ENCODE assay signal across 21 cellular contexts in genomic region chr6:90227165-90227564, GRCh38.
A peak's percentile ranks its signal among the peaks of the same experiment; 100 is the strongest.
DNase-seq lines count a peak whose midpoint lies in the region; ATAC-seq and TF ChIP-seq lines count a peak whose summit lies in the region.
"Had no signal": no experiment of that assay in that cellular context is flagged by ENCODE, and none has a peak within 500 bp of the region (broad histone marks: within the 10 kb centered on the region; RNA-seq: fewer than 3 reads in every experiment).

No MANE protein-coding gene starts in this region.

- H4K20me1 ChIP-seq in hepatocyte (ENCODE audit: insufficient read depth, poor library complexity, severe bottlenecking), result no peaks in the 10 kb centered on the region
- no peaks in the 10 kb centered on the region for H4K20me1 ChIP-seq in smooth muscle cell (ENCODE audit: low read depth)

- H3K27ac ChIP-seq in hepatocyte, result peak overlapping the region; percentile 71
- peak overlapping the region; percentile 75 for H3K27ac ChIP-seq in smooth muscle cell (ENCODE audit: low read depth)
- H3K27ac ChIP-seq in vagina, result no peak overlapping the region
- H3K27ac ChIP-seq: prostate gland, testis had no signal

- POLR2A ChIA-PET in activated CD4-positive, alpha-beta T cell treated with anti-CD3 and anti-CD28 coated beads, Interleukin-2, amount 10 ng/mL, durations not matched to agents 7 days and 5 days (lab: Charles Lee), result no interaction called here
- POLR2A ChIA-PET in activated naive CD8-positive, alpha-beta T cell treated with anti-CD3 and anti-CD28 coated beads, Interleukin-2, amount 10 ng/mL, durations not matched to agents 7 days and 5 days (lab: Charles Lee), result interaction anchor here (0.9 to 1.1 kb wide), 2 partner anchors 8 to 27 kb away, joined by 3 to 5 read pairs; no protein-coding TSS in a partner anchor

- H3K4me3 ChIP-seq in hepatocyte (no peak overlapping the region), smooth muscle cell (no peak overlapping the region), vagina (no peak overlapping the region)
- H3K4me3 ChIP-seq: mucosa of descending colon, prostate gland, testis had no signal

- peak overlapping the region; percentile 41 for H3K9ac ChIP-seq in smooth muscle cell (ENCODE audit: low read depth)

- H3K36me3 ChIP-seq in hepatocyte (replicated peaks; ENCODE audit: insufficient read depth, low read depth) (no peaks in the 10 kb centered on the region), smooth muscle cell (ENCODE audit: low read depth) (no peaks in the 10 kb centered on the region), vagina (no peaks in the 10 kb centered on the region)
- H3K36me3 ChIP-seq: prostate gland had no signal

- CTCF ChIA-PET in activated CD4-positive, alpha-beta T cell treated with anti-CD3 and anti-CD28 coated beads, Interleukin-2, amount 10 ng/mL, durations not matched to agents 7 days and 5 days (lab: Charles Lee), result interaction anchor here (1.2 to 1.8 kb wide), 2 partner anchors 9 to 43 kb away, joined by 3 to 6 read pairs; no protein-coding TSS in a partner anchor

- no peak for TF ChIP-seq POLR2A in vagina (IDR thresholded peaks at IDR 0.05)

- peaks cover 74% of the 10 kb centered on the region for H3K4me1 Mint-ChIP-seq in activated CD4-positive, alpha-beta T cell treated with anti-CD3 and anti-CD28 coated beads, Interleukin-2, amount 10 ng/mL, durations not matched to agents 7 days and 5 days
- H3K4me1 Mint-ChIP-seq in activated naive CD8-positive, alpha-beta T cell treated with anti-CD3 and anti-CD28 coated beads, Interleukin-2, amount 10 ng/mL, durations not matched to agents 7 days and 5 days, result peaks cover 67% of the 10 kb centered on the region
- H3K4me1 Mint-ChIP-seq in stimulated activated effector memory CD8-positive, alpha-beta T cell treated with anti-CD3 and anti-CD28 coated beads, Interleukin-12 subunit alpha, Interleukin-12 subunit beta, amount 100 ng/mL, for 72 hours, result peaks cover 35% of the 10 kb centered on the region

- peaks cover 78% of the 10 kb centered on the region for H3K36me3 Mint-ChIP-seq in activated CD4-positive, alpha-beta T cell treated with anti-CD3 and anti-CD28 coated beads, Interleukin-2, amount 10 ng/mL, durations not matched to agents 7 days and 5 days (ENCODE audit: low read depth)
- peaks cover 55% of the 10 kb centered on the region for H3K36me3 Mint-ChIP-seq in activated naive CD8-positive, alpha-beta T cell treated with anti-CD3 and anti-CD28 coated beads, Interleukin-2, amount 10 ng/mL, durations not matched to agents 7 days and 5 days
- no peaks in the 10 kb centered on the region for H3K36me3 Mint-ChIP-seq in stimulated activated effector memory CD8-positive, alpha-beta T cell treated with anti-CD3 and anti-CD28 coated beads, Interleukin-12 subunit alpha, Interleukin-12 subunit beta, amount 100 ng/mL, for 72 hours

- H2AFZ ChIP-seq in hepatocyte (no peak overlapping the region), smooth muscle cell (ENCODE audit: low read depth) (no peak overlapping the region)

- H3K79me2 ChIP-seq in hepatocyte (no peaks in the 10 kb centered on the region), smooth muscle cell (ENCODE audit: low read depth) (no peaks in the 10 kb centered on the region)

- WGBS in hepatocyte (ENCODE audit: low lambda C conversion rate, missing lambda C conversion rate), result 58% methylated on average over 6 of the region's 6 CpGs
- WGBS in smooth muscle cell (ENCODE audit: low lambda C conversion rate), result 34% methylated on average over 6 of the region's 6 CpGs

- H3F3A ChIP-seq in smooth muscle cell (ENCODE audit: low read depth), result peaks cover 11% of the 10 kb centered on the region

- no peak for TF ChIP-seq CTCF in hepatocyte (IDR thresholded peaks at IDR 0.05; ENCODE audit: poor library complexity)
- no peak for TF ChIP-seq CTCF in smooth muscle cell (IDR thresholded peaks at IDR 0.05; ENCODE audit: borderline replicate concordance, insufficient read depth, poor library complexity, severe bottlenecking)
- no peak for TF ChIP-seq CTCF in vagina (IDR thresholded peaks at IDR 0.05)

- no peak overlapping the region for H3K4me3 Mint-ChIP-seq in activated CD4-positive, alpha-beta T cell treated with anti-CD3 and anti-CD28 coated beads, Interleukin-2, amount 10 ng/mL, durations not matched to agents 7 days and 5 days
- H3K4me3 Mint-ChIP-seq in activated naive CD8-positive, alpha-beta T cell treated with anti-CD3 and anti-CD28 coated beads, Interleukin-2, amount 10 ng/mL, durations not matched to agents 7 days and 5 days, result peak overlapping the region; percentile 47
- no peak overlapping the region for H3K4me3 Mint-ChIP-seq in stimulated activated effector memory CD8-positive, alpha-beta T cell treated with anti-CD3 and anti-CD28 coated beads, Interleukin-12 subunit alpha, Interleukin-12 subunit beta, amount 100 ng/mL, for 72 hours
- H3K4me3 Mint-ChIP-seq: activated CD4-positive, alpha-beta T cell treated with anti-CD3 and anti-CD28 coated beads, Interleukin-2, amount 10 ng/mL, durations not matched to agents 24 days and 14 days; activated T-helper 1 cell treated with anti-CD3 and anti-CD28 coated beads, Interleukin-12 subunit alpha, Interleukin-12 subunit beta, Interleukin-2, Interleukin-4 antibody, amounts not matched to agents 30 ng/mL and 10 ng/mL and 1 ng/mL, durations not matched to agents 14 hours and 24 hours and 36 hours; dendritic cell treated with granulocyte-macrophage colony-stimulating factor and Interleukin-4, amounts not matched to agents 40 ng/mL and 50 ng/mL, for 4 days had no signal

- H3K9me2 ChIP-seq in hepatocyte (replicated peaks; ENCODE audit: insufficient read depth), result no peaks in the 10 kb centered on the region

- no peak for ATAC-seq in activated naive CD8-positive, alpha-beta T cell treated with anti-CD3 and anti-CD28 coated beads, Interleukin-2, amount 10 ng/mL, durations not matched to agents 7 days and 5 days (ENCODE audit: low read depth)
- ATAC-seq in stimulated activated effector memory CD8-positive, alpha-beta T cell treated with anti-CD3 and anti-CD28 coated beads, Interleukin-12 subunit alpha, Interleukin-12 subunit beta, amount 100 ng/mL, for 72 hours, result no peak
- ATAC-seq: esophagus mucosa, mucosa of descending colon had no signal

- H3K27me3 ChIP-seq in hepatocyte, result no peaks in the 10 kb centered on the region
- H3K27me3 ChIP-seq in smooth muscle cell (ENCODE audit: low read depth), result no peaks in the 10 kb centered on the region
- no peaks in the 10 kb centered on the region for H3K27me3 ChIP-seq in vagina
- H3K27me3 ChIP-seq: testis had no signal

- H3K4me2 ChIP-seq in hepatocyte, result peak overlapping the region; percentile 15
- peak overlapping the region; percentile 44 for H3K4me2 ChIP-seq in smooth muscle cell

- H3K4me1 ChIP-seq in hepatocyte (ENCODE audit: insufficient read depth), result peaks cover 7% of the 10 kb centered on the region
- H3K4me1 ChIP-seq in smooth muscle cell (ENCODE audit: low read depth), result peaks cover 21% of the 10 kb centered on the region
- H3K4me1 ChIP-seq in vagina, result no peaks in the 10 kb centered on the region
- H3K4me1 ChIP-seq: prostate gland, testis had no signal

- intact Hi-C loops in vagina (cut with DNase I), result no loop called here

- no peaks in the 10 kb centered on the region for H3K27me3 Mint-ChIP-seq in activated CD4-positive, alpha-beta T cell treated with anti-CD3 and anti-CD28 coated beads, Interleukin-2, amount 10 ng/mL, durations not matched to agents 7 days and 5 days
- H3K27me3 Mint-ChIP-seq in activated naive CD8-positive, alpha-beta T cell treated with anti-CD3 and anti-CD28 coated beads, Interleukin-2, amount 10 ng/mL, durations not matched to agents 7 days and 5 days, result no peaks in the 10 kb centered on the region
- H3K27me3 Mint-ChIP-seq: activated CD4-positive, alpha-beta T cell treated with anti-CD3 and anti-CD28 coated beads, Interleukin-2, amount 10 ng/mL, durations not matched to agents 24 days and 14 days; dendritic cell treated with granulocyte-macrophage colony-stimulating factor and Interleukin-4, amounts not matched to agents 40 ng/mL and 50 ng/mL, for 4 days had no signal

- H3K9me3 Mint-ChIP-seq in activated CD4-positive, alpha-beta T cell treated with anti-CD3 and anti-CD28 coated beads, Interleukin-2, amount 10 ng/mL, durations not matched to agents 7 days and 5 days, result peaks cover 33% of the 10 kb centered on the region
- peaks cover 13% of the 10 kb centered on the region for H3K9me3 Mint-ChIP-seq in activated naive CD8-positive, alpha-beta T cell treated with anti-CD3 and anti-CD28 coated beads, Interleukin-2, amount 10 ng/mL, durations not matched to agents 7 days and 5 days
- peaks cover 8% of the 10 kb centered on the region for H3K9me3 Mint-ChIP-seq in stimulated activated effector memory CD8-positive, alpha-beta T cell treated with anti-CD3 and anti-CD28 coated beads, Interleukin-12 subunit alpha, Interleukin-12 subunit beta, amount 100 ng/mL, for 72 hours

- no peaks in the 10 kb centered on the region for H3K9me3 ChIP-seq in hepatocyte (ENCODE audit: low read depth)
- no peaks in the 10 kb centered on the region for H3K9me3 ChIP-seq in smooth muscle cell (replicated peaks; ENCODE audit: low read depth)
- no peaks in the 10 kb centered on the region for H3K9me3 ChIP-seq in vagina
- H3K9me3 ChIP-seq: prostate gland, testis had no signal

- H3K27ac Mint-ChIP-seq in activated CD4-positive, alpha-beta T cell treated with anti-CD3 and anti-CD28 coated beads, Interleukin-2, amount 10 ng/mL, durations not matched to agents 7 days and 5 days, result peak overlapping the region; percentile 67
- H3K27ac Mint-ChIP-seq in activated naive CD8-positive, alpha-beta T cell treated with anti-CD3 and anti-CD28 coated beads, Interleukin-2, amount 10 ng/mL, durations not matched to agents 7 days and 5 days, result peak overlapping the region; percentile 80
- no peak overlapping the region for H3K27ac Mint-ChIP-seq in stimulated activated effector memory CD8-positive, alpha-beta T cell treated with anti-CD3 and anti-CD28 coated beads, Interleukin-12 subunit alpha, Interleukin-12 subunit beta, amount 100 ng/mL, for 72 hours
- H3K27ac Mint-ChIP-seq: dendritic cell treated with granulocyte-macrophage colony-stimulating factor and Interleukin-4, amounts not matched to agents 40 ng/mL and 50 ng/mL, for 4 days had no signal

- DNase-seq in activated CD4-positive, alpha-beta T cell treated with anti-CD3 and anti-CD28 coated beads, Interleukin-2, amount 10 ng/mL, durations not matched to agents 7 days and 5 days, result no peak
- DNase-seq in activated CD4-positive, alpha-beta T cell treated with anti-CD3 and anti-CD28 coated beads for 48 hours, result no peak
- DNase-seq in activated naive CD8-positive, alpha-beta T cell treated with anti-CD3 and anti-CD28 coated beads, Interleukin-2, amount 10 ng/mL, durations not matched to agents 7 days and 5 days, result no peak
- DNase-seq in hepatocyte (ENCODE audit: low spot score) (no peak), smooth muscle cell (lab: John Stamatoyannopoulos, UW; ENCODE audit: unreplicated experiment) (no peak), vagina (ENCODE audit: extremely low spot score in 2 of 2) (no peak)
- DNase-seq in activated CD8-positive, alpha-beta memory T cell treated with anti-CD3 and anti-CD28 coated beads, Interleukin-2, amount 50 U/mL, for 4 hours, result no peak
- no peak for DNase-seq in stimulated activated effector memory CD8-positive, alpha-beta T cell treated with anti-CD3 and anti-CD28 coated beads, Interleukin-12 subunit alpha, Interleukin-12 subunit beta, amount 100 ng/mL, for 72 hours (ENCODE audit: low spot score in 2 of 2)
- DNase-seq: 8988T; activated CD4-positive, alpha-beta T cell treated with anti-CD3 and anti-CD28 coated beads, Interleukin-2, amount 10 ng/mL, durations not matched to agents 24 days and 14 days; DMS79 treated with DMSO at 0.1 percent for 48 hours; mucosa of descending colon; NCI-H1417 treated with DMSO at 0.1 percent for 48 hours; NCI-H226; SHP77 treated with DMSO at 0.1 percent for 48 hours; T-helper 9 cell; testis had no signal
